In the genomic region with DNA sequence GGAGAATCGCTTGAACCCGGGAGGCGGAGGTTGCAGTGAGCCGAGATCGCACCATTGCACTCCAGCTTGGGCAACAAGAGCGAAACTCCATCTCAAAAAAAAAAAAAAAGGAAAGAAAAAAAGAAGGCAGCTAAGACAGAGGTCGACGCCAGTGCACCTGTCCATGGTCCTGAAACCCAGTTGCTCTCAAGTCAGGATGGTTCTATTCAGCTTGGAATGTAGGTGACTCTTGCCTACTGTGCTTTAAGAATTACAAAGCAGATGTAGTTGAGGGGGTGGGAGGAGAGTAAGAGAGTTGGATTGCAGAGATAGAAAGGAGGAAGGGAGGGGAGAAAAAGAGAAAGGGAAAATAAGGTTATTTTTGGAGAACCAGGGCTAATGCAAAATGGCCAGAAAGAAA, we compare ENCODE assay signal across 9 cellular contexts. TPM values are rescaled to one million over a fixed set of nuclear protein-coding genes. Genes with fewer than 3 reads are reported as not detected.
DNase-seq lines count a peak whose midpoint lies in the region; FAIRE-seq and TF ChIP-seq lines count a peak whose summit lies in the region.
"Had no signal": no experiment of that assay in that cellular context is flagged by ENCODE, and none has a peak within 500 bp of the region (broad histone marks: within the 10 kb centered on the region; RNA-seq: fewer than 3 reads in every experiment).

No MANE protein-coding gene starts in this region.

- no peaks in the 10 kb centered on the region for H3K36me3 ChIP-seq in fibroblast of lung (ENCODE audit: control insufficient read depth, insufficient read depth, low read length)

- no peaks in the 10 kb centered on the region for H3K9me3 ChIP-seq in fibroblast of lung (ENCODE audit: control insufficient read depth, insufficient read depth, low read depth, low read length)

- no peak overlapping the region for H3K4me2 ChIP-seq in fibroblast of lung (ENCODE audit: extremely low read depth, insufficient read depth, low read length)

- TF ChIP-seq CTCF in fibroblast of lung (conservative IDR thresholded peaks at IDR 0.05 in 1 of 2, IDR thresholded peaks at IDR 0.05 in 1 of 2; ENCODE audit: low read depth in 1 of 2, low read length in 2 of 2): no peak

- no peaks in the 10 kb centered on the region for H3K79me2 ChIP-seq in fibroblast of lung (ENCODE audit: control insufficient read depth, insufficient read depth, low read length)

- no peaks in the 10 kb centered on the region for H4K20me1 ChIP-seq in fibroblast of lung (ENCODE audit: control insufficient read depth, extremely low read depth, insufficient read depth, low read length)

- H3K9ac ChIP-seq in fibroblast of lung (ENCODE audit: insufficient read depth, low read length): no peak overlapping the region

- no peak for FAIRE-seq in GM12891 (lab: Jason Lieb, UNC)

- no peak for TF ChIP-seq POLR2A in GM12891 (IDR thresholded peaks at IDR 0.05; ENCODE audit: low read depth, low read length)

- H3K27me3 ChIP-seq in fibroblast of lung (ENCODE audit: control insufficient read depth, insufficient read depth, low read length): no peaks in the 10 kb centered on the region

- H3K27ac ChIP-seq in fibroblast of lung (ENCODE audit: insufficient read depth, low read length): no peak overlapping the region

- no peaks in the 10 kb centered on the region for H3K4me1 ChIP-seq in fibroblast of lung (ENCODE audit: control insufficient read depth, extremely low read depth, insufficient read depth, low read length)

- H3K4me3 ChIP-seq in fibroblast of lung (replicated peaks in 1 of 4; ENCODE audit: control extremely low read depth in 1 of 4, insufficient read depth in 1 of 4, low read depth in 3 of 4, low read length in 4 of 4): no peak overlapping the region

- no peak overlapping the region for H2AFZ ChIP-seq in fibroblast of lung (ENCODE audit: low read length)

- peak; percentile 86 for DNase-seq in A172 (ENCODE audit: low spot score)
- peak; percentile 75 for DNase-seq in H4 (ENCODE audit: low spot score)
- peak; percentile 58 for DNase-seq in SW480 (ENCODE audit: low spot score)
- DNase-seq in fibroblast of lung (ENCODE audit: low read depth in 2 of 2): peak; percentile 58 to 62
- DNase-seq in NCI-H187 (lab: John Stamatoyannopoulos, UW): no peak
- DNase-seq in putamen (ENCODE audit: low spot score): no peak
- DNase-seq in NCI-H146 treated with DMSO at 0.1 percent for 48 hours (lab: John Stamatoyannopoulos, UW; ENCODE audit: unreplicated experiment): no peak
- DNase-seq in GM12891 (ENCODE audit: insufficient read length, low spot score): no peak

TF ChIP-seq in GM12891, 5 proteins besides CTCF, POLR2A, EP300 and RAD21:
- no peak for TF ChIP-seq POU2F2 (IDR thresholded peaks at IDR 0.05; ENCODE audit: low read depth, low read length)
- TF ChIP-seq POLR2AphosphoS5 (IDR thresholded peaks at IDR 0.05; ENCODE audit: low read depth, low read length): no peak
- no peak for TF ChIP-seq SPI1 (IDR thresholded peaks at IDR 0.05; ENCODE audit: low read depth, low read length)
- no peak for TF ChIP-seq TAF1 (IDR thresholded peaks at IDR 0.05; ENCODE audit: low read depth, low read length)
- no peak for TF ChIP-seq PAX5 (IDR thresholded peaks at IDR 0.05; ENCODE audit: insufficient read depth, low read length, severe bottlenecking)

RNA-seq across cellular contexts. Expression of a gene that starts 18.7 kb away (rescaled TPM):
- 0.07 TPM in 1 of 2 replicates, not detected in the other for total RNA-seq in A172 (2014; rRNA removed; shearing (Covaris generic))
- not detected in 2 replicates for total RNA-seq in H4 (2014; rRNA removed; shearing (Covaris generic))
- total RNA-seq in fibroblast of lung: 0.17 and 0.26 TPM in 2 replicates
- polyA plus RNA-seq in fibroblast of lung: 0.68 and 3.2 TPM in 2 replicates
- polyA plus RNA-seq in fibroblast of lung (2012): 0.56 and 2.8 TPM in 2 replicates
- 0.27 and 6.6 TPM in 2 replicates for polyA minus RNA-seq in fibroblast of lung (ENCODE audit: low replicate concordance)
- not detected for polyA plus RNA-seq in GM12891 (2012; ENCODE audit: low read depth, missing spikeins)
- total RNA-seq: activated T-cell treated with anti-CD3 and anti-CD28 coated beads, Interleukin-2, amount 50 U/mL, for 72 hours had no signal

RNA-seq across cellular contexts. Expression of a gene that starts 35.0 kb away (rescaled TPM):
- total RNA-seq in A172 (2014; rRNA removed; shearing (Covaris generic)): 0.43 and 0.72 TPM in 2 replicates
- total RNA-seq in H4 (2014; rRNA removed; shearing (Covaris generic)): 0.04 and 0.14 TPM in 2 replicates
- under 0.01 TPM in 1 of 2 replicates, not detected in the other for total RNA-seq in fibroblast of lung
- 0.01 TPM in 2 replicates for polyA plus RNA-seq in fibroblast of lung
- 0.09 and 0.16 TPM in 2 replicates for polyA plus RNA-seq in fibroblast of lung (2012)
- not detected in 2 replicates for polyA minus RNA-seq in fibroblast of lung (ENCODE audit: low replicate concordance)
- polyA plus RNA-seq in GM12891 (2012; ENCODE audit: low read depth, missing spikeins): 0.04 TPM

RNA-seq across cellular contexts. Expression of a gene that starts 45.7 kb away (rescaled TPM):
- 2.2 TPM in 1 of 2 replicates, not detected in the other for total RNA-seq in A172 (2014; rRNA removed; shearing (Covaris generic))
- total RNA-seq in H4 (2014; rRNA removed; shearing (Covaris generic)): not detected in 2 replicates
- total RNA-seq in fibroblast of lung: not detected in 2 replicates
- not detected in 2 replicates for polyA plus RNA-seq in fibroblast of lung
- not detected in 2 replicates for polyA plus RNA-seq in fibroblast of lung (2012)
- polyA minus RNA-seq in fibroblast of lung (ENCODE audit: low replicate concordance): 0.11 TPM in 1 of 2 replicates, not detected in the other
- not detected for polyA plus RNA-seq in GM12891 (2012; ENCODE audit: low read depth, missing spikeins)
- total RNA-seq: activated T-cell treated with anti-CD3 and anti-CD28 coated beads, Interleukin-2, amount 50 U/mL, for 72 hours had no signal

Comparison
In these comparisons a context has a peak if more than half of its experiments do, and no peak if none do; other contexts are left out.
1. DNase-seq: peak in A172 (single experiment), H4 (single experiment), SW480 (single experiment) and fibroblast of lung (2 of 2); none in NCI-H187 (0 of 2), putamen (single experiment), NCI-H146 treated with DMSO at 0.1 percent for 48 hours (single experiment) and GM12891 (single experiment).